In genomic region chr2:33042226-33042625, GRCh38 we compare ENCODE assay signal across 24 cellular contexts.
DNase-seq lines count a peak whose midpoint lies in the region; ATAC-seq and TF ChIP-seq lines count a peak whose summit lies in the region.
"Had no signal": no experiment of that assay in that cellular context is flagged by ENCODE, and none has a peak within 500 bp of the region (broad histone marks: within the 10 kb centered on the region; RNA-seq: fewer than 3 reads in every experiment).

No MANE protein-coding gene starts in this region.

- H3K27ac Mint-ChIP-seq in activated CD4-positive, alpha-beta memory T cell treated with anti-CD3 and anti-CD28 coated beads for 36 hours, result no peak overlapping the region
- H3K27ac Mint-ChIP-seq: CD4-positive, alpha-beta T cell; H9; HFFc6; IgD-negative memory B cell had no signal

- H3K4me3 ChIP-seq in IMR-90 (ENCODE audit: insufficient read depth, low read depth, low read length) (no peak overlapping the region), esophagus squamous epithelium (no peak overlapping the region), right lobe of liver (peak overlapping the region in 2 of 3 donors; percentile 26 to 38), sigmoid colon (no peak overlapping the region)
- H3K4me3 ChIP-seq: GM23248 had no signal

- no peak for TF ChIP-seq POLR2A in IMR-90 (IDR thresholded peaks at IDR 0.05; ENCODE audit: low read depth, low read length)
- no peak for TF ChIP-seq POLR2A in esophagus squamous epithelium (IDR thresholded peaks at IDR 0.05)
- TF ChIP-seq POLR2A in right lobe of liver (IDR thresholded peaks at IDR 0.05), result peak; percentile 25
- TF ChIP-seq POLR2A in sigmoid colon (IDR thresholded peaks at IDR 0.05), result no peak

- H3K23ac ChIP-seq in IMR-90 (ENCODE audit: low read depth, low read length), result 0 out of 2 replicates have a peak overlapping the region, but pooled peaks have one; percentile 0

- intact Hi-C loops in IMR-90 (cut with micrococcal nuclease), result no loop called here
- intact Hi-C loops in esophagus squamous epithelium (cut with DNase I), result no loop called here
- intact Hi-C loops in right lobe of liver (cut with DNase I), result no loop called here
- intact Hi-C loops in sigmoid colon (cut with DNase I), result no loop called here
- intact Hi-C loops in activated CD4-positive, alpha-beta memory T cell treated with anti-CD3 and anti-CD28 coated beads for 36 hours (cut with micrococcal nuclease), result no loop called here

- H3K9me3 ChIP-seq in IMR-90 (ENCODE audit: control insufficient read depth, insufficient read depth, low read length) (no peaks in the 10 kb centered on the region), esophagus squamous epithelium (no peaks in the 10 kb centered on the region), right lobe of liver (no peaks in the 10 kb centered on the region), sigmoid colon (no peaks in the 10 kb centered on the region)

- H3K9me1 ChIP-seq in IMR-90 (ENCODE audit: insufficient read depth, low read length), result no peaks in the 10 kb centered on the region; the same call in 1 of the 2 replicates

- H2AFZ ChIP-seq in IMR-90 (replicated peaks; ENCODE audit: low read length, poor library complexity), result no peak overlapping the region
- H2AFZ ChIP-seq: GM23248 had no signal

- no peak overlapping the region for H3K4ac ChIP-seq in IMR-90 (ENCODE audit: low read depth, low read length)

- no peak overlapping the region for H2AK5ac ChIP-seq in IMR-90 (ENCODE audit: low read depth, low read length)

- no peak overlapping the region for H4K5ac ChIP-seq in IMR-90 (ENCODE audit: low read depth, low read length)

- no TSS peak for BruUV-seq in IMR-90 (replicated peaks; lab: Mats Ljungman, UMichigan)

- no peaks in the 10 kb centered on the region for H3K9me3 Mint-ChIP-seq in activated CD4-positive, alpha-beta memory T cell treated with anti-CD3 and anti-CD28 coated beads for 36 hours
- H3K9me3 Mint-ChIP-seq: CD4-positive, alpha-beta T cell; H9; HFFc6 had no signal

- no peak overlapping the region for H3K14ac ChIP-seq in IMR-90 (replicated peaks; ENCODE audit: low read depth, low read length)

- POLR2A ChIA-PET in IMR-90 (lab: Charles Lee; ENCODE audit: unreplicated experiment), result no interaction called here
- POLR2A ChIA-PET in activated CD4-positive, alpha-beta memory T cell treated with anti-CD3 and anti-CD28 coated beads for 36 hours (lab: Charles Lee), result no interaction called here

- 25% methylated on average over 1 of the region's 1 CpG; no CpG with 5 or more reads in 1 of the 2 experiments for WGBS in IMR-90 (ENCODE audit: extremely low coverage in 2 of 2, insufficient read length in 1 of 2), 2 experiments
- WGBS in esophagus squamous epithelium, 2 donors, result 50% methylated on average over 1 of the region's 1 CpG
- WGBS in right lobe of liver (ENCODE audit: insufficient coverage, low coverage, low lambda C conversion rate, missing lambda C conversion rate), result 35% methylated on average over 1 of the region's 1 CpG
- 54 to 73% methylated on average over 1 of the region's 1 CpG for WGBS in sigmoid colon, 2 donors

- H3K9ac ChIP-seq in IMR-90 (ENCODE audit: low read depth, low read length), result no peak overlapping the region
- H3K9ac ChIP-seq: GM23248 had no signal

- no peak overlapping the region for H2BK120ac ChIP-seq in IMR-90 (ENCODE audit: low read depth, low read length)

- peak overlapping the region in 1 of 2 experiments; percentile 74; a peak in 1 of 4 replicates for H4K8ac ChIP-seq in IMR-90 (ENCODE audit: low read depth in 2 of 2, low read length in 2 of 2)

- dilution Hi-C loops in IMR-90 (cut with HindIII; ENCODE audit: low sequenced_read_pairs, unreplicated experiment), result no loop called here

- H4K20me1 ChIP-seq in IMR-90 (ENCODE audit: insufficient read depth, low read length), result no peaks in the 10 kb centered on the region

- no peak for TF ChIP-seq RAD21 in IMR-90 (IDR thresholded peaks at IDR 0.05; ENCODE audit: low read length)

- no peak overlapping the region; the same call in 1 of the 2 replicates for H4K91ac ChIP-seq in IMR-90 (ENCODE audit: insufficient read depth, low read depth, low read length)

- H3K36me3 ChIP-seq in IMR-90 (ENCODE audit: control insufficient read depth, insufficient read depth, low read length) (peaks cover 5% of the 10 kb centered on the region; the same call in 1 of the 2 replicates), esophagus squamous epithelium (no peaks in the 10 kb centered on the region), right lobe of liver (no peaks in the 10 kb centered on the region), sigmoid colon (no peaks in the 10 kb centered on the region)

- no peak for DNase-seq in IMR-90
- no peak for DNase-seq in esophagus squamous epithelium (lab: John Stamatoyannopoulos, UW)
- peak in 1 of 3 donors; percentile 78 for DNase-seq in right lobe of liver
- no peak for DNase-seq in sigmoid colon
- DNase-seq in C1 segment of cervical spinal cord (lab: John Stamatoyannopoulos, UW), result no peak
- DNase-seq in pons (ENCODE audit: low spot score), result no peak
- no peak for DNase-seq in hepatic stellate cell (ENCODE audit: low spot score)
- no peak for DNase-seq in activated CD4-positive, alpha-beta memory T cell treated with anti-CD3 and anti-CD28 coated beads for 36 hours
- DNase-seq: CD4-positive, alpha-beta T cell; COR-L47; DMS153; GM23248; H9; HFFc6; MV-4-11; NCI-H1105 treated with DMSO at 0.1 percent for 48 hours; NCI-H2081; NCI-H2171; NCI-H345; NCI-H524; NCI-H774; NK-92 treated with Interleukin-12 subunit alpha and Interleukin-12 subunit beta, amount 100 ng/mL, for 24 hours; SIG-M5 had no signal

- H3K27ac ChIP-seq in IMR-90 (ENCODE audit: insufficient read depth, low read length) (no peak overlapping the region), esophagus squamous epithelium (peak overlapping the region in 3 of 4 donors; percentile 43 to 77 (median 69)), right lobe of liver (peak overlapping the region; percentile 67 to 92 (median 90)), sigmoid colon (peak overlapping the region in 3 of 4 donors; percentile 27 to 71 (median 58))
- H3K27ac ChIP-seq: GM23248 had no signal

- peaks cover 9% of the 10 kb centered on the region for H3K27me3 Mint-ChIP-seq in activated CD4-positive, alpha-beta memory T cell treated with anti-CD3 and anti-CD28 coated beads for 36 hours
- H3K27me3 Mint-ChIP-seq: CD4-positive, alpha-beta T cell had no signal

- ATAC-seq in IMR-90 (ENCODE audit: low read depth) (no peak), right lobe of liver (peak; percentile 82 to 91 (median 85))

- no peaks in the 10 kb centered on the region for H3K27me3 ChIP-seq in IMR-90 (ENCODE audit: control insufficient read depth, insufficient read depth, low read length)
- no peaks in the 10 kb centered on the region for H3K27me3 ChIP-seq in esophagus squamous epithelium
- no peaks in the 10 kb centered on the region for H3K27me3 ChIP-seq in right lobe of liver
- H3K27me3 ChIP-seq in sigmoid colon, result no peaks in the 10 kb centered on the region

- TF ChIP-seq CTCF in IMR-90 (conservative IDR thresholded peaks at IDR 0.05; ENCODE audit: low read depth, low read length), result no peak
- no peak for TF ChIP-seq CTCF in esophagus squamous epithelium (IDR thresholded peaks at IDR 0.05)
- TF ChIP-seq CTCF in right lobe of liver (IDR thresholded peaks at IDR 0.05), result no peak
- TF ChIP-seq CTCF in sigmoid colon (IDR thresholded peaks at IDR 0.05), result no peak

- H3K4me1 ChIP-seq in IMR-90 (ENCODE audit: control insufficient read depth, insufficient read depth, low read length), result no peaks in the 10 kb centered on the region
- peaks cover 0 to 20% (median 16%) of the 10 kb centered on the region in 3 donors for H3K4me1 ChIP-seq in esophagus squamous epithelium
- H3K4me1 ChIP-seq in right lobe of liver, result peaks cover 0 to 25% (median 3%) of the 10 kb centered on the region in 4 donors
- H3K4me1 ChIP-seq in sigmoid colon, result peaks cover 0 to 19% (median 11%) of the 10 kb centered on the region in 4 donors

- no peak overlapping the region for H2AK9ac ChIP-seq in IMR-90 (replicated peaks; ENCODE audit: low read depth, low read length, poor library complexity)

- H2BK5ac ChIP-seq in IMR-90 (ENCODE audit: low read depth, low read length, poor library complexity, severe bottlenecking), result no peak overlapping the region

- no peak overlapping the region for H3K18ac ChIP-seq in IMR-90 (ENCODE audit: low read depth, low read length)

- CTCF ChIA-PET in IMR-90 (lab: Yijun Ruan, JAX), result interaction anchor here (0.6 to 1.2 kb wide), 3 partner anchors 9 to 262 kb away, joined by 3 to 7 read pairs (median 4); no protein-coding TSS in a partner anchor
- CTCF ChIA-PET in activated CD4-positive, alpha-beta memory T cell treated with anti-CD3 and anti-CD28 coated beads for 36 hours (lab: Charles Lee), result no interaction called here

- TF ChIP-seq EP300 in sigmoid colon (IDR thresholded peaks at IDR 0.05), result no peak

- no peak overlapping the region for H3K4me2 ChIP-seq in IMR-90 (ENCODE audit: low read depth, low read length)

- H3K4me3 Mint-ChIP-seq in activated CD4-positive, alpha-beta memory T cell treated with anti-CD3 and anti-CD28 coated beads for 36 hours, result no peak overlapping the region
- H3K4me3 Mint-ChIP-seq: CD4-positive, alpha-beta T cell; H9; HFFc6; IgD-negative memory B cell had no signal

- H2BK20ac ChIP-seq in IMR-90 (ENCODE audit: low read depth, low read length), result no peak overlapping the region; the same call in 1 of the 2 replicates

- in situ Hi-C loops in IMR-90 (cut with MboI; ENCODE audit: low sequenced_read_pairs), result loop anchor here (25.0 kb wide), 1 partner anchor 220 kb away; no protein-coding TSS in a partner anchor

- H3K4me1 Mint-ChIP-seq in activated CD4-positive, alpha-beta memory T cell treated with anti-CD3 and anti-CD28 coated beads for 36 hours (ENCODE audit: low read depth), result no peaks in the 10 kb centered on the region
- H3K4me1 Mint-ChIP-seq: IgD-negative memory B cell had no signal

- no peak overlapping the region for H3K56ac ChIP-seq in IMR-90 (ENCODE audit: extremely low read depth, insufficient read depth, low read length)

- H2BK15ac ChIP-seq in IMR-90 (ENCODE audit: low read depth, low read length), result 0 out of 3 replicates have a peak overlapping the region, but pooled peaks have one; percentile 68

- H3K79me1 ChIP-seq in IMR-90 (ENCODE audit: low read depth in 1 of 2, low read length in 2 of 2), result peaks cover 7 to 27% of the 10 kb centered on the region in 2 experiments

- no peaks in the 10 kb centered on the region for H3K36me3 Mint-ChIP-seq in activated CD4-positive, alpha-beta memory T cell treated with anti-CD3 and anti-CD28 coated beads for 36 hours

TF ChIP-seq in IMR-90, 13 proteins besides CTCF, POLR2A, EP300 and RAD21:
- no peak for TF ChIP-seq RFX5 (IDR thresholded peaks at IDR 0.05; ENCODE audit: low read depth, low read length)

Comparison
In these comparisons a context has a peak if more than half of its experiments do, and no peak if none do; other contexts are left out.
1. H3K4me3 ChIP-seq: peak in right lobe of liver (2 of 3); none in IMR-90 (single experiment), esophagus squamous epithelium (0 of 4) and sigmoid colon (0 of 4).